ENCODE assay signal across 10 cellular contexts in the genomic region with DNA sequence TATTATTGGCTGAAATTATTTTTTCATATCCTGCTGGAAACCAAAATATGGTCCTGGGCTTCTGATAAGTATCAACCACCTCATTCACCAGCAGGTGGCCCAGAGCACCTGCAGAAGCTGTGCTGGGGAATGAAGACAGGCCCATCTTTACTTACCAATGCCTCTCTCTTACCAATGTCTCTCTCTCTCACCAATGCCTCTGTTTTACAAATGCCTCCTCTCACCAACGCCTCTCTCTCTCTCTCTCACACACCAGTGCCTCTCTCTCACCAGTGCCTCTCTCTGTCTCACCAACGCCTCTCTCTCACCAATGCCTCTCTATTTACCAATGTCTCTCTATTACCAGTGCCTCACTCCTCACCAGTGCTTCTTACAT. TPM values are rescaled to one million over a fixed set of nuclear protein-coding genes. Genes with fewer than 3 reads are reported as not detected.
DNase-seq lines count a peak whose midpoint lies in the region; ATAC-seq, FAIRE-seq and TF ChIP-seq lines count a peak whose summit lies in the region.
"Had no signal": no experiment of that assay in that cellular context is flagged by ENCODE, and none has a peak within 500 bp of the region (broad histone marks: within the 10 kb centered on the region; RNA-seq: fewer than 3 reads in every experiment).

No MANE protein-coding gene starts in this region.

- DNase-seq in activated CD4-positive, CD25-positive, alpha-beta regulatory T cell (lab: John Stamatoyannopoulos, UW): peak in 3 of 4 experiments; percentile 14 to 43 (median 31)
- no peak for DNase-seq in activated CD4-positive, CD25-positive, alpha-beta regulatory T cell treated with anti-CD3 and anti-CD28 coated beads, Interleukin-2, amount 50 U/mL, for 72 hours
- DNase-seq in LNCaP clone FGC (ENCODE audit: low read depth) (no peak), pancreas (no peak), Ammon's horn (ENCODE audit: low spot score) (no peak), MV-4-11 (lab: John Stamatoyannopoulos, UW) (no peak), ecto neural progenitor cell (ENCODE audit: low spot score) (no peak)
- DNase-seq in activated T-cell treated with anti-CD3 and anti-CD28 coated beads, Interleukin-2, amount 50 U/mL, for 1 hour: peak; percentile 58
- DNase-seq: activated B cell treated with CpG ODN at 0.5 μM for 24 hours had no signal

- WGBS in pancreas, 2 donors: 31 to 34% methylated on average over 2 of the region's 2 CpGs

- no peaks in the 10 kb centered on the region for H3K36me3 ChIP-seq in pancreas

- TF ChIP-seq CTCF in LNCaP clone FGC (IDR thresholded peaks at IDR 0.05; ENCODE audit: control insufficient read depth, extremely low read depth, insufficient read depth) (peak; percentile 48), pancreas (IDR thresholded peaks at IDR 0.05) (no peak)

- H3K27ac ChIP-seq in pancreas: no peak overlapping the region

- intact Hi-C loops in pancreas (cut with DNase I): loop anchor here in 1 of 3 donors (10.0 kb wide), 1 partner anchor 92 kb away; no protein-coding TSS in a partner anchor

- peaks cover 0 to 13% (median 5%) of the 10 kb centered on the region in 4 donors for H3K27me3 ChIP-seq in pancreas

- H3K4me3 ChIP-seq in LNCaP clone FGC (ENCODE audit: low read depth, low read length) (no peak overlapping the region), pancreas (no peak overlapping the region)

- ATAC-seq in pancreas: peak; percentile 26 to 48 (median 48)

- FAIRE-seq in pancreas (lab: Jason Lieb, UNC): no peak

- H3K9me3 ChIP-seq in pancreas: no peaks in the 10 kb centered on the region
- H3K9me3 ChIP-seq: Caco-2 had no signal

- peaks cover 0 to 4% (median 0%) of the 10 kb centered on the region in 3 donors for H3K4me1 ChIP-seq in pancreas
- H3K4me1 ChIP-seq: Caco-2 had no signal

RNA-seq across cellular contexts. Expression of a gene that starts 2.3 kb away (rescaled TPM):
- total RNA-seq in pancreas: 1 to 10 TPM in 1 of 6 donors, under 1 TPM in 4, not detected in 1; 0.25 to 1.2 (median 0.55) TPM
- polyA plus RNA-seq in pancreas: 1 to 10 TPM; 1.6 to 1.9 TPM
- total RNA-seq: activated B cell treated with CpG ODN at 0.5 μM for 24 hours, Caco-2 had no signal

Comparison
In these comparisons a context has a peak if more than half of its experiments do, and no peak if none do; other contexts are left out.
1. DNase-seq: peak in activated CD4-positive, CD25-positive, alpha-beta regulatory T cell (3 of 4) and activated T-cell treated with anti-CD3 and anti-CD28 coated beads, Interleukin-2, amount 50 U/mL, for 1 hour (single experiment); none in activated CD4-positive, CD25-positive, alpha-beta regulatory T cell treated with anti-CD3 and anti-CD28 coated beads, Interleukin-2, amount 50 U/mL, for 72 hours (single experiment), LNCaP clone FGC (single experiment), pancreas (0 of 6), Ammon's horn (single experiment), MV-4-11 (single experiment) and ecto neural progenitor cell (single experiment).